ENCODE assay signal across 8 cellular contexts in the genomic region with DNA sequence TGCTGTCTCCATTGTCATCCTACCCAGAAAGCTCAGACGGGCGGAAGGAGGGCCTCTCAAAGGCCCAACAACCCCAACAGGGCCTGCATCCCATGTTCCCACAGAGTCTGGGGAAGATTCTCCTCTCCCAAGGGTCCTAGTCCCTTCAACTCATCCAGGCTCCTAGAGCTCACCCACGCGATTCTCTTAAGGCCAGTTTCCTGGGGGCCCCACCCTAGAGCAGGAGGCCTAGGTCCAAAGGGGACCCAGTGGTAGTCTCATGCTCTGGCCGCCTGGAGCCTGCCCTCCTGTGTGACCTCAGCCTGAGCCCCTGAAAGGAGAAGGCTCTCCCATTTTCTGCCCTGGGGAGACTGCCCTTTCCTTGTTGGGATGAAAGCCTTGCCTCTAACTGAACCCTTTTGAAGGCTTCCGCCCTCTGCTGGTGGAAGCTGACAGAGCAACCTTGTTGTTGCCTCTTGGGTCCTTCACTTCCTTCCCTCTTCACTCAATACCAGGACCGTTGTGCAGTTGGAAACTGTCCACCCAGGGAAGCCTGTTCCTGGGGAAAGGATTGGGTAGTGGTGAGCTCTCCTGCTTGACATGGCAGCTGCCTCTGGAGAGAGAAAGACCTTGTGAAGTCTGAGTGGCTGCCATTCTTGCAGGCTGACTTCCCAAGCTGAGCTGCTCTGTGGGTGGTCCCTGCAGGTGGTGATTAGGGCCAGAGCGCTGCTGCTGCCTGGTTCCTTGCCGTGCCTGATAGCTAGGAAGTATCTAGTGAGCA.
A peak's percentile ranks its signal among the peaks of the same experiment; 100 is the strongest.
DNase-seq lines count a peak whose midpoint lies in the region; ATAC-seq and TF ChIP-seq lines count a peak whose summit lies in the region.

No MANE protein-coding gene starts in this region.

- H3K9me3 ChIP-seq in DND-41 (ENCODE audit: insufficient read depth, low read length, severe bottlenecking): no peaks in the 10 kb centered on the region
- no peaks in the 10 kb centered on the region for H3K9me3 ChIP-seq in PC-9 (ENCODE audit: insufficient read depth, low read depth)
- H3K9me3 ChIP-seq in right atrium auricular region: no peaks in the 10 kb centered on the region

- CTCF ChIA-PET in HEK293T (lab: Yijun Ruan, JAX) (interaction anchor here (0.6 to 1.7 kb wide), 12 partner anchors 9 to 413 kb away, joined by 3 to 6 read pairs (median 4); no protein-coding TSS in a partner anchor), PC-9 (lab: Charles Lee) (interaction anchor here (0.5 kb wide), 1 partner anchor 875 kb away, joined by 11 read pairs; no protein-coding TSS in a partner anchor)

- H3K4me3 ChIP-seq in DND-41 (ENCODE audit: low read depth in 1 of 2, low read length in 2 of 2): no peak overlapping the region
- no peak overlapping the region for H3K4me3 ChIP-seq in PC-9
- no peak overlapping the region for H3K4me3 ChIP-seq in right atrium auricular region

- intact Hi-C loops in PC-9 (cut with micrococcal nuclease; ENCODE audit: unreplicated experiment): loop anchor here (1.0 to 10.0 kb wide), 2 partner anchors 148 to 386 kb away; no protein-coding TSS in a partner anchor

- H3K27ac ChIP-seq in DND-41 (ENCODE audit: low read length) (peak overlapping the region; percentile 53), PC-9 (no peak overlapping the region), right atrium auricular region (no peak overlapping the region)

- H3K9me2 ChIP-seq in PC-9 (ENCODE audit: insufficient read depth): no peaks in the 10 kb centered on the region

- POLR2A ChIA-PET in HEK293T (lab: Yijun Ruan, JAX) (no interaction called here), PC-9 (lab: Charles Lee; ENCODE audit: unreplicated experiment) (no interaction called here)

- peak; percentile 61 for DNase-seq in DND-41
- DNase-seq in HEK293T (ENCODE audit: extremely low spot score): peak; percentile 68
- DNase-seq in PC-9: peak in 1 of 2 experiments; percentile 39
- DNase-seq in activated naive CD4-positive, alpha-beta T cell treated with Interleukin-2 at 50 U/mL for 16 hours: peak; percentile 52
- peak; percentile 60 for DNase-seq in right atrium auricular region (ENCODE audit: low spot score)
- peak in 2 of 3 donors; percentile 45 to 48 for DNase-seq in stimulated activated CD4-positive, alpha-beta T cell treated with anti-CD3 and anti-CD28 coated beads, Interleukin-12 subunit alpha, Interleukin-12 subunit beta, amount 100 ng/mL, for 48 hours (ENCODE audit: low read depth in 2 of 3, low spot score in 1 of 3)
- DNase-seq in NCI-H1092 treated with DMSO at 0.1 percent for 48 hours (lab: John Stamatoyannopoulos, UW): no peak
- no peak for DNase-seq in cerebellum (ENCODE audit: low spot score)

- peaks cover 7% of the 10 kb centered on the region; the same call in 1 of the 2 replicates for H3F3A ChIP-seq in PC-9 (ENCODE audit: insufficient read depth, low read depth)

- H3K36me3 ChIP-seq in DND-41 (ENCODE audit: insufficient read depth, low read length) (peaks cover 15% of the 10 kb centered on the region; the same call in 1 of the 2 replicates), PC-9 (ENCODE audit: low read depth) (no peaks in the 10 kb centered on the region; the same call in 1 of the 2 replicates), right atrium auricular region (no peaks in the 10 kb centered on the region)

- no TSS peak for BruUV-seq in PC-9 (replicated peaks; lab: Mats Ljungman, UMichigan)

- H3K4me1 ChIP-seq in DND-41 (ENCODE audit: insufficient read depth, low read length) (no peaks in the 10 kb centered on the region), PC-9 (replicated peaks; ENCODE audit: insufficient read depth) (no peaks in the 10 kb centered on the region), right atrium auricular region (no peaks in the 10 kb centered on the region)

- no peak overlapping the region for H2AFZ ChIP-seq in DND-41 (ENCODE audit: low read depth, low read length)
- H2AFZ ChIP-seq in PC-9: no peak overlapping the region

- H3K79me2 ChIP-seq in DND-41 (ENCODE audit: insufficient read depth, low read length) (no peaks in the 10 kb centered on the region), PC-9 (ENCODE audit: low read depth) (no peaks in the 10 kb centered on the region)

- no peak overlapping the region for H3K4me2 ChIP-seq in DND-41 (ENCODE audit: insufficient read depth, low read length)
- no peak overlapping the region for H3K4me2 ChIP-seq in PC-9

- H3K27me3 ChIP-seq in DND-41 (ENCODE audit: insufficient read depth, low read length, poor library complexity) (no peaks in the 10 kb centered on the region), PC-9 (ENCODE audit: insufficient read depth, low read depth) (no peaks in the 10 kb centered on the region), right atrium auricular region (no peaks in the 10 kb centered on the region)

- TF ChIP-seq CTCF in DND-41 (IDR thresholded peaks at IDR 0.05; ENCODE audit: borderline replicate concordance, extremely low read depth, low read length, poor library complexity, severe bottlenecking): peak; percentile 80
- TF ChIP-seq CTCF in PC-9 (conservative IDR thresholded peaks at IDR 0.05): peak; percentile 74
- peak in 1 of 2 donors; percentile 64 for TF ChIP-seq CTCF in right atrium auricular region (IDR thresholded peaks at IDR 0.05)

- H4K20me1 ChIP-seq in DND-41 (ENCODE audit: insufficient read depth, low read length) (no peaks in the 10 kb centered on the region; the same call in 1 of the 2 replicates), PC-9 (ENCODE audit: insufficient read depth) (0 out of 2 replicates have a peak, but pooled peaks cover 4% of the 10 kb centered on the region)

- H3K9ac ChIP-seq in DND-41 (ENCODE audit: low read depth, low read length): no peak overlapping the region

- ATAC-seq in DND-41 (ENCODE audit: insufficient read depth, low read depth): peak; percentile 80

TF ChIP-seq in HEK293T, 16 proteins besides CTCF, POLR2A, EP300 and RAD21:
- TF ChIP-seq SP1 (IDR thresholded peaks at IDR 0.05) (no peak), FOXA1 (IDR thresholded peaks at IDR 0.05) (no peak), FOXK2 (IDR thresholded peaks at IDR 0.05) (no peak), CTBP1 (IDR thresholded peaks at IDR 0.05; ENCODE audit: borderline replicate concordance) (no peak), TARDBP (IDR thresholded peaks at IDR 0.05) (no peak), NFRKB (IDR thresholded peaks at IDR 0.05) (no peak), FOXM1 (IDR thresholded peaks at IDR 0.05; ENCODE audit: borderline replicate concordance) (no peak), ZNF384 (IDR thresholded peaks at IDR 0.05) (no peak), LEF1 (IDR thresholded peaks at IDR 0.05; ENCODE audit: borderline replicate concordance) (no peak), SUZ12 (IDR thresholded peaks at IDR 0.05) (no peak), ARNT (IDR thresholded peaks at IDR 0.05) (no peak), BHLHE40 (IDR thresholded peaks at IDR 0.05; ENCODE audit: borderline replicate concordance) (no peak)

Comparison
In these comparisons a context has a peak if more than half of its experiments do, and no peak if none do; other contexts are left out.
1. DNase-seq: peak in DND-41 (single experiment), HEK293T (single experiment), activated naive CD4-positive, alpha-beta T cell treated with Interleukin-2 at 50 U/mL for 16 hours (single experiment), right atrium auricular region (single experiment) and stimulated activated CD4-positive, alpha-beta T cell treated with anti-CD3 and anti-CD28 coated beads, Interleukin-12 subunit alpha, Interleukin-12 subunit beta, amount 100 ng/mL, for 48 hours (2 of 3); none in NCI-H1092 treated with DMSO at 0.1 percent for 48 hours (single experiment) and cerebellum (single experiment).